Comparison of ENCODE assay signal across 31 cellular contexts in the genomic region with DNA sequence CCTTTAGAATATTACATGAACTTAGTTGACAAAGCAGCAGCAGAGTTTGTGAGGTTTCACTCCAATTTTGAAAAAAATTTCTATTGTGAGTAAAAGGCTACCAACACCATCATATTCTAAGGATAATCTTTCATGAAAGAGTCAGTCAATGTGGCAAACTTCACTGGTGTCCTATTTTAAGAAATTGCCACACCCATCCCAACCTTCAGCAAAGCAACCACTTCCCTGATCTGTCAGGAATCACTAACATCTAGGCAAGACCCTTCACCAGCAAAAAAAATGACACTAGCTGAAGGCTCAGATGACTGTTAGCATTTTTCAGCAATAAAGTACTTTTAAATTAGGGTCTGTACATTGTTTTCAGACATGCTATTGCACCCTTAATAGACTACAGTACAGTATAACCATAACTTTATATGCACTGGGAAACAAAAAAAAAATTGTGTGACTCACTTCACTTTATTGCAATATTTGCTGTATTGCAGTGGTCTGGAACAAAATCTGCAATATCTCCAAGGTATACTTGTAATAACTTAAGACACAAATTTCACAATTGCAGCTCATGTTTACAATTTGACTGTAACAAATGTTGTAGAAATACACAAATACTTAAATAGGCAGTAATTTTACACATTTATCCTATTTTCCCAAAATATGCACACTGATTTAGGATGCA. TPM values are rescaled to one million over a fixed set of nuclear protein-coding genes. Genes with fewer than 3 reads are reported as not detected.
DNase-seq lines count a peak whose midpoint lies in the region; ATAC-seq and TF ChIP-seq lines count a peak whose summit lies in the region.
"Had no signal": no experiment of that assay in that cellular context is flagged by ENCODE, and none has a peak within 500 bp of the region (broad histone marks: within the 10 kb centered on the region; RNA-seq: fewer than 3 reads in every experiment).

No MANE protein-coding gene starts in this region.

- H3K36me3 ChIP-seq in skeletal muscle satellite cell (ENCODE audit: insufficient read depth, low read length), result no peaks in the 10 kb centered on the region
- H3K36me3 ChIP-seq in GM23338 (ENCODE audit: insufficient read depth), result no peaks in the 10 kb centered on the region
- H3K36me3 ChIP-seq: colonic mucosa, esophagus muscularis mucosa, neutrophil, right lobe of liver, suprapubic skin had no signal

- H3K4me3 Mint-ChIP-seq in GM23338, result no peak overlapping the region
- H3K4me3 Mint-ChIP-seq: activated naive CD8-positive, alpha-beta T cell treated with anti-CD3 and anti-CD28 coated beads, Interleukin-2, amount 50 U/mL, for 24 hours; CD8-positive, alpha-beta T cell; effector memory CD8-positive, alpha-beta T cell; IgD-negative memory B cell; stimulated activated naive B cell treated with anti-CD40 and anti-IgM and Interleukin-4, amounts not matched to agents 10 μg/mL and 1 μg/mL and 100 μg/mL, for 72 hours; T-helper 2 cell treated with Interferon-gamma antibody and Interleukin-4, amounts not matched to agents 5 μg/mL and 100 μg/mL, for 36 hours had no signal

- no peak overlapping the region for H3K9ac ChIP-seq in skeletal muscle satellite cell (ENCODE audit: low read depth, low read length)

- peaks cover 9% of the 10 kb centered on the region for H3K9me3 Mint-ChIP-seq in GM23338
- H3K9me3 Mint-ChIP-seq: activated naive CD8-positive, alpha-beta T cell treated with anti-CD3 and anti-CD28 coated beads, Interleukin-2, amount 50 U/mL, for 24 hours; CD8-positive, alpha-beta T cell; effector memory CD8-positive, alpha-beta T cell; IgD-negative memory B cell; T-helper 2 cell treated with Interferon-gamma antibody and Interleukin-4, amounts not matched to agents 5 μg/mL and 100 μg/mL, for 36 hours had no signal

- H3K9me3 ChIP-seq in skeletal muscle satellite cell (replicated peaks; ENCODE audit: low read length), result no peaks in the 10 kb centered on the region
- H3K9me3 ChIP-seq: colonic mucosa, neutrophil, right lobe of liver, suprapubic skin had no signal

- no peak overlapping the region for H3K27ac Mint-ChIP-seq in GM23338
- H3K27ac Mint-ChIP-seq: activated naive CD8-positive, alpha-beta T cell treated with anti-CD3 and anti-CD28 coated beads, Interleukin-2, amount 50 U/mL, for 24 hours; CD8-positive, alpha-beta T cell; effector memory CD8-positive, alpha-beta T cell; IgD-negative memory B cell; progenitor cell of endocrine pancreas; stimulated activated naive B cell treated with anti-CD40 and anti-IgM and Interleukin-4, amounts not matched to agents 10 μg/mL and 1 μg/mL and 100 μg/mL, for 72 hours; T-helper 2 cell treated with Interferon-gamma antibody and Interleukin-4, amounts not matched to agents 5 μg/mL and 100 μg/mL, for 36 hours had no signal

- no peak for ATAC-seq in GM23338
- ATAC-seq: activated naive CD8-positive, alpha-beta T cell treated with anti-CD3 and anti-CD28 coated beads, Interleukin-2, amount 50 U/mL, for 24 hours; CD8-positive, alpha-beta T cell; effector memory CD8-positive, alpha-beta T cell; left ventricle myocardium superior; right lobe of liver; stimulated activated naive B cell treated with anti-CD40 and anti-IgM and Interleukin-4, amounts not matched to agents 10 μg/mL and 1 μg/mL and 100 μg/mL, for 72 hours had no signal

- H3K27ac ChIP-seq in HL-60 (replicated peaks) (no peak overlapping the region), GM23338 (ENCODE audit: low read depth) (no peak overlapping the region)
- H3K27ac ChIP-seq: colonic mucosa, esophagus muscularis mucosa, neutrophil, right lobe of liver, suprapubic skin, VCaP had no signal

- no peaks in the 10 kb centered on the region for H3K9me2 ChIP-seq in GM23338 (ENCODE audit: insufficient read depth)

- H3K4me1 ChIP-seq in skeletal muscle satellite cell (ENCODE audit: control insufficient read depth, insufficient read depth, low read length) (peaks cover 14% of the 10 kb centered on the region), GM23338 (ENCODE audit: insufficient read depth) (no peaks in the 10 kb centered on the region)
- H3K4me1 ChIP-seq: colonic mucosa, esophagus muscularis mucosa, right lobe of liver, suprapubic skin had no signal

- H3K4me2 ChIP-seq in skeletal muscle satellite cell (ENCODE audit: low read length) (peak overlapping the region; percentile 44), GM23338 (no peak overlapping the region)

- no peak for TF ChIP-seq CTCF in HL-60 (IDR thresholded peaks at IDR 0.05; ENCODE audit: insufficient read depth, low read length)
- no peak for TF ChIP-seq CTCF in epithelial cell of esophagus (IDR thresholded peaks at IDR 0.05; ENCODE audit: insufficient read depth, low read depth, low read length, missing control alignments)
- no peak for TF ChIP-seq CTCF in GM23338 (conservative IDR thresholded peaks at IDR 0.05; ENCODE audit: low read depth in 2 of 2)

- no peaks in the 10 kb centered on the region for H3K79me2 ChIP-seq in GM23338 (replicated peaks; ENCODE audit: insufficient read depth)

- peak; percentile 7 to 28 for DNase-seq in HL-60 (ENCODE audit: low read depth in 1 of 2, low spot score in 1 of 2)
- peak; percentile 8 for DNase-seq in OCI-M1 (lab: John Stamatoyannopoulos, UW)
- DNase-seq in epithelial cell of esophagus (ENCODE audit: low read depth), result peak; percentile 61
- DNase-seq in DMS53 treated with DMSO at 0.1 percent for 48 hours (lab: John Stamatoyannopoulos, UW; ENCODE audit: unreplicated experiment), result no peak
- no peak for DNase-seq in NCI-H2196 (lab: John Stamatoyannopoulos, UW; ENCODE audit: unreplicated experiment)
- no peak for DNase-seq in GM23338 (ENCODE audit: low spot score)
- DNase-seq: activated CD4-positive, alpha-beta T cell treated with anti-CD3 and anti-CD28 coated beads for 48 hours; activated gamma-delta T cell; activated naive CD8-positive, alpha-beta T cell treated with anti-CD3 and anti-CD28 coated beads, Interleukin-2, amount 50 U/mL, for 24 hours; activated T-cell treated with anti-CD3 and anti-CD28 coated beads, Interleukin-2, amount 50 U/mL, for 1 hour; CD8-positive, alpha-beta T cell; colonic mucosa; effector memory CD8-positive, alpha-beta T cell; H7; left ventricle myocardium superior; NCI-H1417 treated with DMSO at 0.1 percent for 48 hours; NCI-H2081; NCI-H345; NCI-H748 treated with DMSO at 0.1 percent for 48 hours; right lobe of liver; Right ventricle myocardium superior; stimulated activated CD4-positive, alpha-beta T cell treated with anti-CD3 and anti-CD28 coated beads, Interleukin-4, amount 100 ng/mL, for 4 hours; stimulated activated naive B cell treated with anti-CD40 and anti-IgM and Interleukin-4, amounts not matched to agents 10 μg/mL and 1 μg/mL and 100 μg/mL, for 72 hours had no signal

- H3F3A ChIP-seq in GM23338 (replicated peaks; ENCODE audit: low read depth), result no peaks in the 10 kb centered on the region

- H3K4me1 Mint-ChIP-seq in GM23338, result no peaks in the 10 kb centered on the region

- no peak overlapping the region for H2AFZ ChIP-seq in GM23338

- H3K27me3 Mint-ChIP-seq in GM23338 (ENCODE audit: insufficient read depth, low read depth, poor library complexity), result no peaks in the 10 kb centered on the region
- H3K27me3 Mint-ChIP-seq: IgD-negative memory B cell, progenitor cell of endocrine pancreas had no signal

- H3K27me3 ChIP-seq in HL-60 (ENCODE audit: insufficient read depth, poor library complexity, severe bottlenecking), result no peaks in the 10 kb centered on the region
- no peaks in the 10 kb centered on the region for H3K27me3 ChIP-seq in skeletal muscle satellite cell (ENCODE audit: control insufficient read depth, insufficient read depth, low read length)
- H3K27me3 ChIP-seq in GM23338 (ENCODE audit: insufficient read depth), result no peaks in the 10 kb centered on the region
- H3K27me3 ChIP-seq: colonic mucosa, esophagus muscularis mucosa, neutrophil, right lobe of liver, suprapubic skin had no signal

- H4K20me1 ChIP-seq in GM23338 (replicated peaks; ENCODE audit: insufficient read depth), result no peaks in the 10 kb centered on the region

- H3K36me3 Mint-ChIP-seq in GM23338 (ENCODE audit: low read depth), result peaks cover 8% of the 10 kb centered on the region; the same call in 2 of the 3 replicates
- H3K36me3 Mint-ChIP-seq: CD8-positive, alpha-beta T cell; stimulated activated naive B cell treated with anti-CD40 and anti-IgM and Interleukin-4, amounts not matched to agents 10 μg/mL and 1 μg/mL and 100 μg/mL, for 72 hours had no signal

- H3K4me3 ChIP-seq in HL-60 (replicated peaks; ENCODE audit: insufficient read depth, low read length) (no peak overlapping the region), epithelial cell of esophagus (ENCODE audit: low read length) (no peak overlapping the region), skeletal muscle satellite cell (ENCODE audit: low read length) (no peak overlapping the region), GM23338 (no peak overlapping the region)
- H3K4me3 ChIP-seq: colonic mucosa, esophagus muscularis mucosa, right lobe of liver, suprapubic skin had no signal

TF ChIP-seq in GM23338, 12 proteins besides CTCF, POLR2A, EP300 and RAD21 (continues in another document):
- TF ChIP-seq ETS1 (IDR thresholded peaks at IDR 0.05) (no peak), NANOG (IDR thresholded peaks at IDR 0.05; ENCODE audit: borderline replicate concordance) (no peak)

RNA-seq across cellular contexts. Expression of gene ALCAM, which starts 38.9 kb away (rescaled TPM):
- total RNA-seq in skeletal muscle satellite cell (2012; rRNA removed), result 89.5 and 158 TPM in 2 replicates
- 29.7 and 36.0 TPM in 2 replicates for total RNA-seq in GM23338 (2014; rRNA removed; shearing (Covaris generic))
- 11.3 and 14.2 TPM in 2 replicates for polyA plus RNA-seq in GM23338 (2016; fragmentation: Nextera tagmentation; extraction: Ambion mirVana)

Comparison
In these comparisons a context has a peak if more than half of its experiments do, and no peak if none do; other contexts are left out.
1. DNase-seq: peak in HL-60 (2 of 2), OCI-M1 (single experiment) and epithelial cell of esophagus (single experiment); none in DMS53 treated with DMSO at 0.1 percent for 48 hours (single experiment), NCI-H2196 (single experiment) and GM23338 (single experiment).